ENCODE assay signal across 20 cellular contexts in genomic region chr3:81863714-81864113, GRCh38.
A peak's percentile ranks its signal among the peaks of the same experiment; 100 is the strongest.
DNase-seq lines count a peak whose midpoint lies in the region; ATAC-seq, FAIRE-seq and TF ChIP-seq lines count a peak whose summit lies in the region.
"Had no signal": no experiment of that assay in that cellular context is flagged by ENCODE, and none has a peak within 500 bp of the region (broad histone marks: within the 10 kb centered on the region; RNA-seq: fewer than 3 reads in every experiment).

No MANE protein-coding gene starts in this region.

- peak overlapping the region; percentile 70 for H3K4me2 ChIP-seq in Loucy (ENCODE audit: low read depth, low read length, poor library complexity, severe bottlenecking)
- H3K4me2 ChIP-seq in hepatocyte, result peak overlapping the region; percentile 31

- no peak for DNase-seq in cardiac muscle cell (ENCODE audit: low read depth in 1 of 2, low spot score in 1 of 2)
- DNase-seq in Right ventricle myocardium superior, result no peak
- DNase-seq in hepatocyte (ENCODE audit: low spot score), result no peak
- no peak for DNase-seq in GM19239 (ENCODE audit: insufficient read length, low spot score)
- no peak for DNase-seq in DMS153 (lab: John Stamatoyannopoulos, UW)
- DNase-seq in naive thymus-derived CD8-positive, alpha-beta T cell, result no peak
- DNase-seq in esophagus muscularis mucosa (ENCODE audit: extremely low spot score), result no peak
- DNase-seq: 8988T; C1 segment of cervical spinal cord; CD4-positive, CD25-positive, alpha-beta regulatory T cell; CD8-positive, alpha-beta memory T cell; COR-L47; DMS 273 treated with DMSO at 0.1 percent for 48 hours; DMS79; GF-D8; IMR-90 had no signal

- FAIRE-seq in GM19239 (lab: Jason Lieb, UNC), result no peak
- FAIRE-seq: HTR-8/SVneo had no signal

- TF ChIP-seq CTCF in cardiac muscle cell (IDR thresholded peaks at IDR 0.05; ENCODE audit: low read depth, low read length) (no peak), Loucy (conservative IDR thresholded peaks at IDR 0.05; ENCODE audit: low read length) (no peak), hepatocyte (IDR thresholded peaks at IDR 0.05; ENCODE audit: poor library complexity) (no peak), esophagus muscularis mucosa (IDR thresholded peaks at IDR 0.05) (no peak)

- H2AFZ ChIP-seq in Loucy (ENCODE audit: low read length) (no peak overlapping the region), hepatocyte (peak overlapping the region; percentile 51)

- intact Hi-C loops in Right ventricle myocardium superior (cut with DNase I) (no loop called here), esophagus muscularis mucosa (cut with DNase I) (no loop called here)

- H3K9me2 ChIP-seq in Loucy (replicated peaks; ENCODE audit: low read depth, low read length), result no peaks in the 10 kb centered on the region
- H3K9me2 ChIP-seq in hepatocyte (replicated peaks; ENCODE audit: insufficient read depth), result no peaks in the 10 kb centered on the region

- H4K20me1 ChIP-seq in Loucy (ENCODE audit: insufficient read depth, low read length, poor library complexity, severe bottlenecking), result no peaks in the 10 kb centered on the region
- no peaks in the 10 kb centered on the region for H4K20me1 ChIP-seq in hepatocyte (ENCODE audit: insufficient read depth, poor library complexity, severe bottlenecking)

- H3K4me1 ChIP-seq in cardiac muscle cell (ENCODE audit: low read depth) (peaks cover 9% of the 10 kb centered on the region), Loucy (ENCODE audit: insufficient read depth, low read length, poor library complexity, severe bottlenecking) (peaks cover 14% of the 10 kb centered on the region), hepatocyte (ENCODE audit: insufficient read depth) (peaks cover 6% of the 10 kb centered on the region), esophagus muscularis mucosa (no peaks in the 10 kb centered on the region)

- POLR2A ChIA-PET in naive thymus-derived CD8-positive, alpha-beta T cell (lab: Charles Lee), result no interaction called here

- H3K4me3 Mint-ChIP-seq in naive thymus-derived CD8-positive, alpha-beta T cell, result no peak overlapping the region
- H3K4me3 Mint-ChIP-seq: B cell; CD4-positive, CD25-positive, alpha-beta regulatory T cell; CD8-positive, alpha-beta memory T cell; H9 had no signal

- no peak overlapping the region for H3K4me3 ChIP-seq in cardiac muscle cell
- H3K4me3 ChIP-seq in Loucy (ENCODE audit: low read length, poor library complexity, severe bottlenecking), result peak overlapping the region; percentile 46
- no peak overlapping the region for H3K4me3 ChIP-seq in hepatocyte
- H3K4me3 ChIP-seq in esophagus muscularis mucosa, result no peak overlapping the region

- no peak for TF ChIP-seq POLR2A in esophagus muscularis mucosa (IDR thresholded peaks at IDR 0.05; ENCODE audit: low read depth)

- peak overlapping the region; percentile 20 for H3K27ac ChIP-seq in cardiac muscle cell
- no peak overlapping the region for H3K27ac ChIP-seq in hepatocyte
- H3K27ac ChIP-seq in esophagus muscularis mucosa (replicated peaks in 1 of 4), result no peak overlapping the region

- H3K27ac Mint-ChIP-seq in naive thymus-derived CD8-positive, alpha-beta T cell, result no peak overlapping the region
- H3K27ac Mint-ChIP-seq: B cell; CD4-positive, CD25-positive, alpha-beta regulatory T cell; CD8-positive, alpha-beta memory T cell had no signal

- no peak for TF ChIP-seq EP300 in esophagus muscularis mucosa (IDR thresholded peaks at IDR 0.05)

- no peaks in the 10 kb centered on the region for H3K36me3 ChIP-seq in cardiac muscle cell
- H3K36me3 ChIP-seq in Loucy (ENCODE audit: insufficient read depth, low read length), result no peaks in the 10 kb centered on the region
- H3K36me3 ChIP-seq in hepatocyte (replicated peaks; ENCODE audit: insufficient read depth, low read depth), result no peaks in the 10 kb centered on the region
- no peaks in the 10 kb centered on the region for H3K36me3 ChIP-seq in esophagus muscularis mucosa

- no peaks in the 10 kb centered on the region for H3K9me3 ChIP-seq in cardiac muscle cell (ENCODE audit: low read depth)
- H3K9me3 ChIP-seq in Loucy (ENCODE audit: insufficient read depth, low read depth, low read length), result no peaks in the 10 kb centered on the region
- H3K9me3 ChIP-seq in hepatocyte (ENCODE audit: low read depth), result no peaks in the 10 kb centered on the region
- H3K9me3 ChIP-seq in esophagus muscularis mucosa, result no peaks in the 10 kb centered on the region

- H3K79me2 ChIP-seq in Loucy (ENCODE audit: insufficient read depth, low read length) (no peaks in the 10 kb centered on the region), hepatocyte (no peaks in the 10 kb centered on the region)

- no peaks in the 10 kb centered on the region for H3K36me3 Mint-ChIP-seq in naive thymus-derived CD8-positive, alpha-beta T cell
- H3K36me3 Mint-ChIP-seq: CD4-positive, CD25-positive, alpha-beta regulatory T cell; CD8-positive, alpha-beta memory T cell had no signal

- no peaks in the 10 kb centered on the region for H3K4me1 Mint-ChIP-seq in naive thymus-derived CD8-positive, alpha-beta T cell
- H3K4me1 Mint-ChIP-seq: B cell; CD4-positive, CD25-positive, alpha-beta regulatory T cell; CD8-positive, alpha-beta memory T cell had no signal

- ATAC-seq in Right ventricle myocardium superior (ENCODE audit: poor library complexity), result no peak
- no peak for ATAC-seq in naive thymus-derived CD8-positive, alpha-beta T cell

- WGBS in hepatocyte (ENCODE audit: low lambda C conversion rate, missing lambda C conversion rate), result 78% methylated on average over 3 of the region's 3 CpGs
- WGBS in esophagus muscularis mucosa, result 46% methylated on average over 3 of the region's 3 CpGs

- H3K27me3 Mint-ChIP-seq in naive thymus-derived CD8-positive, alpha-beta T cell, result peaks cover 1 to 13% (median 4%) of the 10 kb centered on the region in 5 donors
- H3K27me3 Mint-ChIP-seq: CD4-positive, CD25-positive, alpha-beta regulatory T cell had no signal

- H3K27me3 ChIP-seq in cardiac muscle cell (no peaks in the 10 kb centered on the region), Loucy (ENCODE audit: insufficient read depth, low read length, poor library complexity, severe bottlenecking) (no peaks in the 10 kb centered on the region), hepatocyte (no peaks in the 10 kb centered on the region), esophagus muscularis mucosa (no peaks in the 10 kb centered on the region)

- H3F3A ChIP-seq in Loucy (ENCODE audit: low read depth), result no peaks in the 10 kb centered on the region; the same call in 1 of the 2 replicates

- no peak overlapping the region for H3K9ac ChIP-seq in Loucy (ENCODE audit: low read depth, low read length, poor library complexity, severe bottlenecking)

- no peaks in the 10 kb centered on the region for H3K9me3 Mint-ChIP-seq in naive thymus-derived CD8-positive, alpha-beta T cell
- H3K9me3 Mint-ChIP-seq: H9 had no signal
